In genomic region chr10:63543576-63543962, GRCh38 we compare ENCODE assay signal across 21 cellular contexts. TPM values are rescaled to one million over a fixed set of nuclear protein-coding genes. Genes with fewer than 3 reads are reported as not detected.
DNase-seq lines count a peak whose midpoint lies in the region; ATAC-seq, FAIRE-seq and TF ChIP-seq lines count a peak whose summit lies in the region.
"Had no signal": no experiment of that assay in that cellular context is flagged by ENCODE, and none has a peak within 500 bp of the region (broad histone marks: within the 10 kb centered on the region; RNA-seq: fewer than 3 reads in every experiment).

No MANE protein-coding gene starts in this region.

- H3K4me3 ChIP-seq in GM23248 (no peak overlapping the region), keratinocyte (ENCODE audit: control insufficient read depth in 2 of 3, extremely low read depth in 1 of 3, insufficient read depth in 2 of 3, low read depth in 1 of 3, low read length in 3 of 3) (no peak overlapping the region), MM.1S (ENCODE audit: low read length) (no peak overlapping the region)

- H3K4me2 ChIP-seq in GM23248 (ENCODE audit: unreplicated experiment) (no peak overlapping the region), keratinocyte (ENCODE audit: control insufficient read depth, extremely low read depth, insufficient read depth, low read depth, low read length) (no peak overlapping the region), MM.1S (ENCODE audit: low read depth, low read length) (no peak overlapping the region)

- H3K27ac Mint-ChIP-seq in Calu3 (ENCODE audit: unreplicated experiment): peak overlapping the region; percentile 0
- H3K27ac Mint-ChIP-seq in activated T-helper 17 cell treated with anti-CD3 and anti-CD28 coated beads, Interleukin-2, amount 50 U/mL, for 72 hours: peak overlapping the region; percentile 74
- H3K27ac Mint-ChIP-seq in T-cell: no peak overlapping the region

- H3K9me3 Mint-ChIP-seq in Calu3 (ENCODE audit: low read depth, unreplicated experiment): no peaks in the 10 kb centered on the region
- H3K9me3 Mint-ChIP-seq in activated T-helper 17 cell treated with anti-CD3 and anti-CD28 coated beads, Interleukin-2, amount 50 U/mL, for 72 hours: no peaks in the 10 kb centered on the region
- H3K9me3 Mint-ChIP-seq in T-cell: no peaks in the 10 kb centered on the region
- H3K9me3 Mint-ChIP-seq: HFFc6 had no signal

- no peaks in the 10 kb centered on the region for H4K20me1 ChIP-seq in GM23248 (ENCODE audit: insufficient read depth)
- H4K20me1 ChIP-seq in keratinocyte (ENCODE audit: control insufficient read depth, extremely low read depth, insufficient read depth, low read length): no peaks in the 10 kb centered on the region
- H4K20me1 ChIP-seq in MM.1S (ENCODE audit: insufficient read depth, low read length): no peaks in the 10 kb centered on the region

- H3K4me1 Mint-ChIP-seq in Calu3 (ENCODE audit: low read depth, unreplicated experiment) (peaks cover 49% of the 10 kb centered on the region), T-cell (peaks cover 15 to 19% (median 17%) of the 10 kb centered on the region in 3 donors)
- peaks cover 22% of the 10 kb centered on the region for H3K4me1 Mint-ChIP-seq in activated T-helper 17 cell treated with anti-CD3 and anti-CD28 coated beads, Interleukin-2, amount 50 U/mL, for 72 hours

- H3K27me3 Mint-ChIP-seq in Calu3 (ENCODE audit: unreplicated experiment) (no peaks in the 10 kb centered on the region), T-cell (no peaks in the 10 kb centered on the region)
- H3K27me3 Mint-ChIP-seq in activated T-helper 17 cell treated with anti-CD3 and anti-CD28 coated beads, Interleukin-2, amount 50 U/mL, for 72 hours: no peaks in the 10 kb centered on the region

- WGBS in GM23248 (ENCODE audit: low coverage in 1 of 2, low lambda C conversion rate in 2 of 2, missing lambda C conversion rate in 2 of 2), 2 experiments: 88 to 89% methylated on average over 7 of the region's 7 CpGs

- H3K27me3 ChIP-seq in GM23248 (replicated peaks; ENCODE audit: insufficient read depth): no peaks in the 10 kb centered on the region
- no peaks in the 10 kb centered on the region for H3K27me3 ChIP-seq in keratinocyte (ENCODE audit: control insufficient read depth, extremely low read depth, insufficient read depth, low read length)
- no peaks in the 10 kb centered on the region for H3K27me3 ChIP-seq in MM.1S (replicated peaks; ENCODE audit: insufficient read depth, low read length)

- intact Hi-C loops in Calu3 (cut with micrococcal nuclease; ENCODE audit: unreplicated experiment): no loop called here

- H3K36me3 Mint-ChIP-seq in Calu3 (ENCODE audit: insufficient read depth, unreplicated experiment) (peaks cover 11% of the 10 kb centered on the region), T-cell (peaks cover 13% of the 10 kb centered on the region)
- H3K36me3 Mint-ChIP-seq in activated T-helper 17 cell treated with anti-CD3 and anti-CD28 coated beads, Interleukin-2, amount 50 U/mL, for 72 hours (ENCODE audit: low read depth): no peaks in the 10 kb centered on the region

- H3K27ac ChIP-seq in GM23248 (0 out of 2 replicates have a peak overlapping the region, but pooled peaks have one; percentile 2), keratinocyte (ENCODE audit: control insufficient read depth, insufficient read depth, low read length) (peak overlapping the region; percentile 2), MM.1S (ENCODE audit: low read length) (no peak overlapping the region)
- H3K27ac ChIP-seq: RWPE1 had no signal

- H3K9me3 ChIP-seq in GM23248 (ENCODE audit: low read depth) (no peaks in the 10 kb centered on the region), keratinocyte (ENCODE audit: control insufficient read depth, low read depth, low read length) (no peaks in the 10 kb centered on the region), MM.1S (replicated peaks; ENCODE audit: insufficient read depth, low read length) (no peaks in the 10 kb centered on the region)

- peak; percentile 89 for ATAC-seq in activated T-helper 17 cell treated with anti-CD3 and anti-CD28 coated beads, Interleukin-2, amount 50 U/mL, for 72 hours (replicated peaks)
- no peak for ATAC-seq in T-cell (replicated peaks in 1 of 4)
- ATAC-seq: SK-N-SH treated with all-trans-retinoic acid at 6 μM for 48 hours had no signal

- H2AFZ ChIP-seq in GM23248 (no peak overlapping the region), keratinocyte (ENCODE audit: control insufficient read depth, low read length) (no peak overlapping the region), MM.1S (ENCODE audit: low read length) (no peak overlapping the region)

- H3K4me3 Mint-ChIP-seq in Calu3 (ENCODE audit: low read depth, unreplicated experiment) (no peak overlapping the region), T-cell (no peak overlapping the region)
- H3K4me3 Mint-ChIP-seq in activated T-helper 17 cell treated with anti-CD3 and anti-CD28 coated beads, Interleukin-2, amount 50 U/mL, for 72 hours: peak overlapping the region; percentile 67
- H3K4me3 Mint-ChIP-seq: HFFc6 had no signal

- in situ Hi-C loops in GM23248 (cut with MboI): no loop called here

- no peak for TF ChIP-seq CTCF in Calu3 (IDR thresholded peaks at IDR 0.05; ENCODE audit: unreplicated experiment)
- no peak for TF ChIP-seq CTCF in keratinocyte (optimal IDR thresholded peaks at IDR 0.05 in 1 of 3, IDR thresholded peaks at IDR 0.05 in 1 of 3, conservative IDR thresholded peaks at IDR 0.05 in 1 of 3; ENCODE audit: extremely low read depth in 1 of 3, insufficient read depth in 2 of 3, low read length in 3 of 3)
- TF ChIP-seq CTCF in MM.1S (IDR thresholded peaks at IDR 0.05; ENCODE audit: low read length): no peak

- H3K9me2 ChIP-seq in GM23248 (ENCODE audit: insufficient read depth): no peaks in the 10 kb centered on the region
- H3K9me2 ChIP-seq in MM.1S (replicated peaks; ENCODE audit: insufficient read depth, low read length): no peaks in the 10 kb centered on the region

- no peak for FAIRE-seq in keratinocyte (lab: Jason Lieb, UNC)
- FAIRE-seq: GM18507 had no signal

- H3K36me3 ChIP-seq in GM23248 (ENCODE audit: low read depth): no peaks in the 10 kb centered on the region
- peaks cover 0 to 1% of the 10 kb centered on the region in 2 experiments for H3K36me3 ChIP-seq in keratinocyte (ENCODE audit: control insufficient read depth in 2 of 2, extremely low read depth in 1 of 2, insufficient read depth in 2 of 2, low read length in 2 of 2)
- no peaks in the 10 kb centered on the region for H3K36me3 ChIP-seq in MM.1S (replicated peaks; ENCODE audit: insufficient read depth, low read length)

- H3K4me1 ChIP-seq in GM23248 (ENCODE audit: insufficient read depth) (peaks cover 39% of the 10 kb centered on the region), keratinocyte (ENCODE audit: control insufficient read depth, extremely low read depth, insufficient read depth, low read length) (peaks cover 9% of the 10 kb centered on the region), MM.1S (ENCODE audit: low read length) (no peaks in the 10 kb centered on the region)

- DNase-seq in Calu3 (no peak), GM23248 (no peak), keratinocyte (ENCODE audit: low read depth, low spot score) (no peak), T-cell (no peak), hepatic stellate cell (ENCODE audit: low spot score) (no peak), MM.1S (no peak)
- DNase-seq: C1 segment of cervical spinal cord, GDM1, GOT3, Kasumi-1, NCI-H187, NCI-H2107, NCI-H2227 treated with DMSO at 0.1 percent for 48 hours, NCI-H510A treated with DMSO at 0.1 percent for 48 hours, SIG-M5, T-helper 1 cell had no signal

- dilution Hi-C loops in keratinocyte (cut with MboI; ENCODE audit: extremely low pct_ligation_motif_present, low sequenced_read_pairs): no loop called here

- CTCF ChIA-PET in Calu3 (lab: Charles Lee) (no interaction called here), T-cell (lab: Charles Lee) (interaction anchor here in 1 of 2 donors (0.5 kb wide), 1 partner anchor 21 kb away, joined by 5 read pairs; no protein-coding TSS in a partner anchor)

- H3F3A ChIP-seq in GM23248 (ENCODE audit: insufficient read depth): peaks cover 23% of the 10 kb centered on the region
- H3F3A ChIP-seq in MM.1S (ENCODE audit: insufficient read depth, low read length): no peaks in the 10 kb centered on the region

- H3K9me1 ChIP-seq in keratinocyte (ENCODE audit: control insufficient read depth, extremely low read depth, insufficient read depth, low read length): no peaks in the 10 kb centered on the region

- BruUV-seq in Calu3 (replicated peaks; lab: Mats Ljungman, UMichigan): no TSS peak

- POLR2A ChIA-PET in T-cell (lab: Charles Lee): no interaction called here

- H3K9ac ChIP-seq in GM23248 (no peak overlapping the region), keratinocyte (ENCODE audit: control insufficient read depth, extremely low read depth, insufficient read depth, low read length) (no peak overlapping the region), MM.1S (ENCODE audit: low read length) (no peak overlapping the region)

- H3K79me2 ChIP-seq in GM23248 (ENCODE audit: insufficient read depth) (peaks cover 92% of the 10 kb centered on the region), keratinocyte (ENCODE audit: control insufficient read depth, insufficient read depth, low read length) (peaks cover 72% of the 10 kb centered on the region), MM.1S (ENCODE audit: low read length) (0 out of 2 replicates have a peak, but pooled peaks cover 4% of the 10 kb centered on the region)

RNA-seq across cellular contexts. Expression of gene REEP3, which starts 22.4 kb away (rescaled TPM):
- total RNA-seq in Calu3 (2022) (94.7 and 97.5 TPM in 2 replicates), T-cell (10 to 100 TPM in 2 of 5 donors, 1 to 10 TPM in 3; 7.9 to 16.2 (median 9.9) TPM)
- 72.1 and 76.6 TPM in 2 replicates for total RNA-seq in GM23248 (2014; rRNA removed; shearing (Covaris generic))
- polyA plus RNA-seq in GM23248 (2016; fragmentation: Nextera tagmentation; extraction: Ambion mirVana) (66.1 and 69.9 TPM in 2 replicates), keratinocyte (34.7 to 65.8 TPM (median 52.8 TPM) in 3 replicates)
- total RNA-seq in activated T-helper 17 cell treated with anti-CD3 and anti-CD28 coated beads, Interleukin-2, amount 50 U/mL, for 72 hours: 10 to 100 TPM; 18.5 to 20.0 TPM
- 172 TPM for polyA plus RNA-seq in keratinocyte (2011; ENCODE audit: low read depth)
- polyA plus RNA-seq in keratinocyte (2011; cell fraction: cytosol; rRNA removed): 40.8 and 57.7 TPM in 2 replicates
- 42.3 and 44.6 TPM in 2 replicates for polyA plus RNA-seq in keratinocyte (2011; cell fraction: nucleus; rRNA removed)
- polyA plus RNA-seq in keratinocyte (2012; ENCODE audit: low replicate concordance): 25.4 and 42.4 TPM in 2 replicates
- 15.5 to 43.5 TPM (median 23.8 TPM) in 3 replicates for polyA minus RNA-seq in keratinocyte
- polyA minus RNA-seq in keratinocyte (2011; cell fraction: cytosol; rRNA and poly(A)+ RNA removed): 57.2 TPM
- polyA minus RNA-seq in keratinocyte (2011; cell fraction: nucleus; rRNA and poly(A)+ RNA removed): 30.0 and 57.2 TPM in 2 replicates

Comparison
In these comparisons a context has a peak if more than half of its experiments do, and no peak if none do; other contexts are left out.
1. H3K27ac Mint-ChIP-seq: peak in Calu3 (single experiment) and activated T-helper 17 cell treated with anti-CD3 and anti-CD28 coated beads, Interleukin-2, amount 50 U/mL, for 72 hours (single experiment); none in T-cell (0 of 2).